Comparison of ENCODE assay signal across 1 cellular context in genomic region chr1:185207178-185207577, GRCh38.
TF ChIP-seq lines count a peak whose summit lies in the region.

No MANE protein-coding gene starts in this region.

TF ChIP-seq in K562, 482 proteins besides CTCF, POLR2A, EP300 and RAD21:
- TF ChIP-seq TAF1 (IDR thresholded peaks at IDR 0.05; ENCODE audit: control insufficient read depth, extremely low read depth, insufficient read depth, low read length, severe bottlenecking) (no peak), RFX7 (CRISPR knock-in tag; IDR thresholded peaks at IDR 0.05) (no peak), TCFL5 (CRISPR knock-in tag; conservative IDR thresholded peaks at IDR 0.05) (no peak), ZBTB1 (CRISPR knock-in tag; IDR thresholded peaks at IDR 0.05; ENCODE audit: borderline replicate concordance, low read depth) (no peak), CREB3L1 (IDR thresholded peaks at IDR 0.05; ENCODE audit: borderline replicate concordance, low read depth) (no peak), POLR3G (IDR thresholded peaks at IDR 0.05; ENCODE audit: extremely low read depth, insufficient read length, insufficient replicate concordance) (no peak), RFX5 (IDR thresholded peaks at IDR 0.05; ENCODE audit: low read depth, low read length) (no peak), MAFK (IDR thresholded peaks at IDR 0.05; ENCODE audit: low read length) (no peak), IRF2 (CRISPR knock-in tag; IDR thresholded peaks at IDR 0.05) (no peak), SOX6 (IDR thresholded peaks at IDR 0.05) (no peak), SRSF7 (optimal IDR thresholded peaks at IDR 0.05; ENCODE audit: low read depth, low read length) (no peak), ZBTB43 (CRISPR knock-in tag; IDR thresholded peaks at IDR 0.05) (no peak), PHF8 (IDR thresholded peaks at IDR 0.05; ENCODE audit: borderline replicate concordance, low read length) (no peak), TFAM (CRISPR knock-in tag; conservative IDR thresholded peaks at IDR 0.05) (no peak), RBM17 (IDR thresholded peaks at IDR 0.05; ENCODE audit: borderline replicate concordance, low read depth, low read length) (no peak), CTBP1 (IDR thresholded peaks at IDR 0.05; ENCODE audit: borderline replicate concordance) (no peak), SMAD1 (IDR thresholded peaks at IDR 0.05; ENCODE audit: low read depth, low read length, partially characterized antibody) (no peak)
